ENCODE assay signal across 19 cellular contexts in genomic region chr22:32708835-32709234, GRCh38.
DNase-seq lines count a peak whose midpoint lies in the region; ATAC-seq and TF ChIP-seq lines count a peak whose summit lies in the region.
"Had no signal": no experiment of that assay in that cellular context is flagged by ENCODE, and none has a peak within 500 bp of the region (broad histone marks: within the 10 kb centered on the region; RNA-seq: fewer than 3 reads in every experiment).

No MANE protein-coding gene starts in this region.

- TF ChIP-seq CTCF in endothelial cell (IDR thresholded peaks at IDR 0.05; ENCODE audit: unreplicated experiment) (no peak), GM13977 (IDR thresholded peaks at IDR 0.05; ENCODE audit: extremely low read depth, insufficient read depth, missing control alignments) (no peak)

- H3K27ac Mint-ChIP-seq in endothelial cell (ENCODE audit: unreplicated experiment), result no peak overlapping the region
- H3K27ac Mint-ChIP-seq: activated CD8-positive, alpha-beta memory T cell treated with anti-CD3 and anti-CD28 coated beads, Interleukin-2, amount 10 ng/mL, durations not matched to agents 7 days and 5 days; stimulated activated memory B cell treated with anti-CD40 and anti-IgM and Interleukin-4, amounts not matched to agents 10 μg/mL and 1 μg/mL and 100 μg/mL, for 72 hours; T-helper 2 cell treated with Interferon-gamma antibody and Interleukin-4, amounts not matched to agents 5 μg/mL and 100 μg/mL, for 36 hours had no signal

- ATAC-seq in Right ventricle myocardium inferior (peak; percentile 89), right cardiac atrium (peak; percentile 81 to 82)
- ATAC-seq: activated CD8-positive, alpha-beta memory T cell treated with anti-CD3 and anti-CD28 coated beads, Interleukin-2, amount 10 ng/mL, durations not matched to agents 7 days and 5 days; left colon; stimulated activated memory B cell treated with anti-CD40 and anti-IgM and Interleukin-4, amounts not matched to agents 10 μg/mL and 1 μg/mL and 100 μg/mL, for 72 hours had no signal

- peak overlapping the region; percentile 23 for H3K27ac ChIP-seq in right cardiac atrium (ENCODE audit: low read length)
- H3K27ac ChIP-seq: SJCRH30, transverse colon had no signal

- H3K36me3 Mint-ChIP-seq in endothelial cell (ENCODE audit: low read depth, unreplicated experiment), result no peaks in the 10 kb centered on the region
- H3K36me3 Mint-ChIP-seq: stimulated activated memory B cell treated with anti-CD40 and anti-IgM and Interleukin-4, amounts not matched to agents 10 μg/mL and 1 μg/mL and 100 μg/mL, for 72 hours had no signal

- no peaks in the 10 kb centered on the region for H3K4me1 Mint-ChIP-seq in endothelial cell (ENCODE audit: unreplicated experiment)
- H3K4me1 Mint-ChIP-seq: activated CD8-positive, alpha-beta memory T cell treated with anti-CD3 and anti-CD28 coated beads, Interleukin-2, amount 10 ng/mL, durations not matched to agents 7 days and 5 days; stimulated activated memory B cell treated with anti-CD40 and anti-IgM and Interleukin-4, amounts not matched to agents 10 μg/mL and 1 μg/mL and 100 μg/mL, for 72 hours had no signal

- no peaks in the 10 kb centered on the region for H3K27me3 Mint-ChIP-seq in endothelial cell (ENCODE audit: unreplicated experiment)

- peaks cover 2% of the 10 kb centered on the region for H3K4me1 ChIP-seq in right cardiac atrium (ENCODE audit: control insufficient read depth, insufficient read depth, low read length)
- H3K4me1 ChIP-seq: SJCRH30, transverse colon had no signal

- in situ Hi-C loops in GM13977 (cut with MboI; ENCODE audit: low pct_unique_long_range_greater_than_20kb, low sequenced_read_pairs, unreplicated experiment), result no loop called here

- peaks cover 5% of the 10 kb centered on the region for H3K9me3 ChIP-seq in right cardiac atrium (ENCODE audit: control insufficient read depth, low read length)

- DNase-seq in Right ventricle myocardium inferior (ENCODE audit: missing footprints) (no peak), cardiac septum (ENCODE audit: low spot score) (no peak), dedifferentiated amniotic fluid mesenchymal stem cell (ENCODE audit: extremely low spot score) (peak; percentile 71), right cardiac atrium (peak; percentile 66 to 88 (median 85)), NCI-H2196 (lab: John Stamatoyannopoulos, UW; ENCODE audit: unreplicated experiment) (no peak), endothelial cell (ENCODE audit: low spot score) (no peak), inferior parietal cortex (ENCODE audit: extremely low spot score) (no peak), GM13977 (ENCODE audit: low spot score) (no peak)
- DNase-seq: 8988T; activated CD4-positive, CD25-positive, alpha-beta regulatory T cell treated with anti-CD3 and anti-CD28 coated beads, Interleukin-2, amount 50 U/mL, for 72 hours; activated CD8-positive, alpha-beta memory T cell treated with anti-CD3 and anti-CD28 coated beads, Interleukin-2, amount 10 ng/mL, durations not matched to agents 7 days and 5 days; activated effector memory CD4-positive, alpha-beta T cell treated with anti-CD3 and anti-CD28 coated beads, Interleukin-2, amount 50 U/mL, for 16 hours; HCEC 1CT; left colon; NCI-H345; SJCRH30; transverse colon had no signal

- WGBS in right cardiac atrium, result 53% methylated on average over 10 of the region's 10 CpGs

- no peaks in the 10 kb centered on the region for H3K27me3 ChIP-seq in right cardiac atrium (ENCODE audit: control insufficient read depth, insufficient read depth)
- H3K27me3 ChIP-seq: SJCRH30, transverse colon had no signal

- H3K9me3 Mint-ChIP-seq in endothelial cell (ENCODE audit: unreplicated experiment), result no peaks in the 10 kb centered on the region

- no peak overlapping the region for H3K4me3 ChIP-seq in right cardiac atrium (ENCODE audit: low read length)
- H3K4me3 ChIP-seq: SJCRH30, transverse colon had no signal

- H3K4me3 Mint-ChIP-seq in endothelial cell (ENCODE audit: unreplicated experiment), result no peak overlapping the region
- H3K4me3 Mint-ChIP-seq: activated CD8-positive, alpha-beta memory T cell treated with anti-CD3 and anti-CD28 coated beads, Interleukin-2, amount 10 ng/mL, durations not matched to agents 7 days and 5 days; stimulated activated memory B cell treated with anti-CD40 and anti-IgM and Interleukin-4, amounts not matched to agents 10 μg/mL and 1 μg/mL and 100 μg/mL, for 72 hours; T-helper 2 cell treated with Interferon-gamma antibody and Interleukin-4, amounts not matched to agents 5 μg/mL and 100 μg/mL, for 36 hours had no signal

- intact Hi-C loops in Right ventricle myocardium inferior (cut with DNase I), result loop anchor here (5.0 kb wide), 1 partner anchor 88 kb away; no protein-coding TSS in a partner anchor
- intact Hi-C loops in cardiac septum (cut with DNase I), result no loop called here
- intact Hi-C loops in right cardiac atrium (cut with DNase I), result loop anchor here in 2 of 4 donors (10.0 kb wide), 2 partner anchors 56 to 66 kb away; no protein-coding TSS in a partner anchor

Comparison
In these comparisons a context has a peak if more than half of its experiments do, and no peak if none do; other contexts are left out.
1. DNase-seq: peak in dedifferentiated amniotic fluid mesenchymal stem cell (single experiment) and right cardiac atrium (3 of 3); none in Right ventricle myocardium inferior (single experiment), cardiac septum (single experiment), NCI-H2196 (single experiment), endothelial cell (single experiment), inferior parietal cortex (single experiment) and GM13977 (single experiment).